ENCODE assay signal across 10 cellular contexts in the genomic region with DNA sequence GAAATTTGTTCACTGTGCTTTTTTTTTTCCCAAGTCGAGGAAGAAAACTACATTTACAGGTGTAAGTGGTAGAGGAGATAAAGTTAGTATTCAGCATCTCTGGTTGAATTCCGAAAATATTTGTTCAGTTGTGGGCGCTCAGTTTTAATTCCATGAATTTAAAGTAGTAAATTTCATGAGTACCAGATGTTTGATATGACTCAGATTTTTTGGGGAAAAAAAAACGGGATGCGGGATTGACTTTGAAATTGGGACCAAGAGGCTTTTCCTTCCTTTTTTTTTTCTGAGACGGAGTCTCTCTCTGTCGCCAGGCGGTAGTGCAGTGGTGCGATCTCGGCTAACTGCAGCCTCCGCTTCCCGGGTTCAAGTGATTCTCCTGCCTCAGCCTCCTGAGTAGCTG. TPM values are rescaled to one million over a fixed set of nuclear protein-coding genes. Genes with fewer than 3 reads are reported as not detected.
DNase-seq lines count a peak whose midpoint lies in the region; ATAC-seq, FAIRE-seq and TF ChIP-seq lines count a peak whose summit lies in the region.
"Had no signal": no experiment of that assay in that cellular context is flagged by ENCODE, and none has a peak within 500 bp of the region (broad histone marks: within the 10 kb centered on the region; RNA-seq: fewer than 3 reads in every experiment).

No MANE protein-coding gene starts in this region.

- TF ChIP-seq CTCF in WI38 (IDR thresholded peaks at IDR 0.05; ENCODE audit: low read depth, low read length) (no peak), foreskin fibroblast (IDR thresholded peaks at IDR 0.05; ENCODE audit: low read depth, low read length) (no peak), thoracic aorta (IDR thresholded peaks at IDR 0.05) (no peak), D721Med (IDR thresholded peaks at IDR 0.05; ENCODE audit: insufficient read depth, missing control alignments) (no peak)

- no peaks in the 10 kb centered on the region for H3K27me3 Mint-ChIP-seq in activated naive CD8-positive, alpha-beta T cell
- H3K27me3 Mint-ChIP-seq in activated naive CD8-positive, alpha-beta T cell treated with anti-CD3 and anti-CD28 coated beads, Interleukin-2, amount 50 U/mL, for 24 hours, result no peaks in the 10 kb centered on the region

- no peaks in the 10 kb centered on the region for H3K27me3 ChIP-seq in thoracic aorta (replicated peaks; ENCODE audit: insufficient read depth)

- FAIRE-seq in D721Med (lab: Jason Lieb, UNC), result no peak

- H3K9me3 Mint-ChIP-seq in activated naive CD8-positive, alpha-beta T cell (ENCODE audit: low read depth), result no peaks in the 10 kb centered on the region
- H3K9me3 Mint-ChIP-seq in activated naive CD8-positive, alpha-beta T cell treated with anti-CD3 and anti-CD28 coated beads, Interleukin-2, amount 50 U/mL, for 24 hours, result no peaks in the 10 kb centered on the region

- H3K36me3 ChIP-seq in thoracic aorta, result peaks cover 6% of the 10 kb centered on the region

- H3K4me1 ChIP-seq in thoracic aorta (ENCODE audit: control insufficient read depth in 1 of 2, low read depth in 2 of 2), result peaks cover 23 to 39% of the 10 kb centered on the region in 2 donors

- no peak for DNase-seq in activated naive CD8-positive, alpha-beta T cell treated with anti-CD3 and anti-CD28 coated beads, Interleukin-2, amount 50 U/mL, for 24 hours
- DNase-seq in foreskin fibroblast (peak; percentile 30 to 77), thoracic aorta (ENCODE audit: low spot score) (no peak), D721Med (ENCODE audit: insufficient read length, low spot score) (no peak), NCI-H128 (lab: John Stamatoyannopoulos, UW; ENCODE audit: unreplicated experiment) (no peak), retina (no peak)
- DNase-seq: GOT3, NCI-H2081 had no signal

- H3K4me3 Mint-ChIP-seq in activated naive CD8-positive, alpha-beta T cell, result peak overlapping the region; percentile 96
- H3K4me3 Mint-ChIP-seq in activated naive CD8-positive, alpha-beta T cell treated with anti-CD3 and anti-CD28 coated beads, Interleukin-2, amount 50 U/mL, for 24 hours, result no peak overlapping the region

- peaks cover 29% of the 10 kb centered on the region for H3K4me1 Mint-ChIP-seq in activated naive CD8-positive, alpha-beta T cell (ENCODE audit: low read depth)
- peaks cover 34% of the 10 kb centered on the region for H3K4me1 Mint-ChIP-seq in activated naive CD8-positive, alpha-beta T cell treated with anti-CD3 and anti-CD28 coated beads, Interleukin-2, amount 50 U/mL, for 24 hours

- H3K27ac ChIP-seq in thoracic aorta, result no peak overlapping the region

- H3K9me3 ChIP-seq in thoracic aorta, result no peaks in the 10 kb centered on the region

- no peak for ATAC-seq in activated naive CD8-positive, alpha-beta T cell treated with anti-CD3 and anti-CD28 coated beads, Interleukin-2, amount 50 U/mL, for 24 hours
- ATAC-seq in thoracic aorta (ENCODE audit: insufficient number of reproducible peaks, low FRiP score, low read depth), result no peak

- H3K36me3 Mint-ChIP-seq in activated naive CD8-positive, alpha-beta T cell, result no peaks in the 10 kb centered on the region
- peaks cover 13% of the 10 kb centered on the region for H3K36me3 Mint-ChIP-seq in activated naive CD8-positive, alpha-beta T cell treated with anti-CD3 and anti-CD28 coated beads, Interleukin-2, amount 50 U/mL, for 24 hours (ENCODE audit: low read depth)

- no peak overlapping the region for H3K27ac Mint-ChIP-seq in activated naive CD8-positive, alpha-beta T cell
- no peak overlapping the region for H3K27ac Mint-ChIP-seq in activated naive CD8-positive, alpha-beta T cell treated with anti-CD3 and anti-CD28 coated beads, Interleukin-2, amount 50 U/mL, for 24 hours

- H3K4me3 ChIP-seq in WI38 (ENCODE audit: low read depth, low read length), result peak overlapping the region; percentile 93
- H3K4me3 ChIP-seq in foreskin fibroblast (ENCODE audit: low read depth in 1 of 2, low read length in 2 of 2), result peak overlapping the region; percentile 63 to 94
- peak overlapping the region; percentile 94 for H3K4me3 ChIP-seq in thoracic aorta

RNA-seq across cellular contexts. Expression of gene TULP3, which starts 1.6 kb away (rescaled TPM):
- 10 to 100 TPM; 28.4 to 30.8 TPM for total RNA-seq in thoracic aorta

RNA-seq across cellular contexts. Expression of gene RHNO1, which starts 15.2 kb away (rescaled TPM):
- 10 to 100 TPM in 1 of 2 donors, 1 to 10 TPM in 1; 9.6 to 10.8 TPM for total RNA-seq in thoracic aorta

RNA-seq across cellular contexts. Expression of gene FOXM1, which starts 15.3 kb away (rescaled TPM):
- 1 to 10 TPM in 1 of 2 donors, not detected in 1; 2.2 TPM for total RNA-seq in thoracic aorta

RNA-seq across cellular contexts. Expression of gene TEX52, which starts 35.4 kb away (rescaled TPM):
- total RNA-seq in thoracic aorta, result not detected

RNA-seq across cellular contexts. Expression of gene NRIP2, which starts 57.4 kb away (rescaled TPM):
- total RNA-seq in thoracic aorta, result 1 to 10 TPM; 4.9 to 8.1 TPM

Comparison
In these comparisons a context has a peak if more than half of its experiments do, and no peak if none do; other contexts are left out.
1. DNase-seq: peak in foreskin fibroblast (2 of 2); none in activated naive CD8-positive, alpha-beta T cell treated with anti-CD3 and anti-CD28 coated beads, Interleukin-2, amount 50 U/mL, for 24 hours (single experiment), thoracic aorta (single experiment), D721Med (single experiment), NCI-H128 (single experiment) and retina (single experiment).
2. Peak in every context shown above with its lines, with median percentiles within 50 percentile points of each other: H3K4me3 ChIP-seq.